Comparison of ENCODE assay signal across 15 cellular contexts in the genomic region with DNA sequence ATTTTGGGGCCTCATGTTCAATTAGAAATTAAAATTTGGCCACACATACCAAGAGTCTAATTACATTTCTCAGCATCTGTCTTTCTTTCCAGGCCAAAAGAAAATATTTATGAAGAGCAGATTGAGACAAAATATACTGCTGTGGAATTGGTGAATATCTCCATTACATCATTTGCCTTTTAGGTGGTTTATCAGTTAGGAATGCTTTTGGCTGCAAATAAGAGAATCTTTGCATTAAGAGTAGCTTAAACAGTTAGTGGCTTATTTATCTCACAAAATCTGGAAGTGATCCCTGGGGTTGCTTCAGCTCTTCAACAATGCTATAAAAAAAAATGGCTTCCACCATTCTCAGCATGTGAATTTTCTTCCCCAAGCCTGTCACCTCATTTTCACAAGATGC.
DNase-seq lines count a peak whose midpoint lies in the region; ATAC-seq and TF ChIP-seq lines count a peak whose summit lies in the region.
"Had no signal": no experiment of that assay in that cellular context is flagged by ENCODE, and none has a peak within 500 bp of the region (broad histone marks: within the 10 kb centered on the region; RNA-seq: fewer than 3 reads in every experiment).

No MANE protein-coding gene starts in this region.

- H3K4me1 ChIP-seq in skeletal muscle satellite cell (ENCODE audit: control insufficient read depth, insufficient read depth, low read length): peaks cover 17% of the 10 kb centered on the region

- no peak overlapping the region for H3K4me3 Mint-ChIP-seq in stimulated activated naive B cell treated with anti-CD40 and anti-IgM and Interleukin-4, amounts not matched to agents 10 μg/mL and 1 μg/mL and 100 μg/mL, for 72 hours
- H3K4me3 Mint-ChIP-seq: immature natural killer cell had no signal

- peaks cover 9 to 13% of the 10 kb centered on the region in 2 donors for H3K27me3 Mint-ChIP-seq in stimulated activated naive B cell treated with anti-CD40 and anti-IgM and Interleukin-4, amounts not matched to agents 10 μg/mL and 1 μg/mL and 100 μg/mL, for 72 hours

- no peaks in the 10 kb centered on the region for H3K4me1 Mint-ChIP-seq in stimulated activated naive B cell treated with anti-CD40 and anti-IgM and Interleukin-4, amounts not matched to agents 10 μg/mL and 1 μg/mL and 100 μg/mL, for 72 hours
- H3K4me1 Mint-ChIP-seq: immature natural killer cell had no signal

- H3K27me3 ChIP-seq in skeletal muscle satellite cell (ENCODE audit: control insufficient read depth, insufficient read depth, low read length): no peaks in the 10 kb centered on the region

- no peaks in the 10 kb centered on the region for H3K36me3 ChIP-seq in skeletal muscle satellite cell (ENCODE audit: insufficient read depth, low read length)

- peaks cover 0 to 2% of the 10 kb centered on the region in 2 donors for H3K9me3 Mint-ChIP-seq in stimulated activated naive B cell treated with anti-CD40 and anti-IgM and Interleukin-4, amounts not matched to agents 10 μg/mL and 1 μg/mL and 100 μg/mL, for 72 hours

- no peaks in the 10 kb centered on the region for H3K9me3 ChIP-seq in skeletal muscle satellite cell (replicated peaks; ENCODE audit: low read length)

- no peaks in the 10 kb centered on the region for H3K36me3 Mint-ChIP-seq in stimulated activated naive B cell treated with anti-CD40 and anti-IgM and Interleukin-4, amounts not matched to agents 10 μg/mL and 1 μg/mL and 100 μg/mL, for 72 hours
- H3K36me3 Mint-ChIP-seq: immature natural killer cell had no signal

- H3K9ac ChIP-seq in skeletal muscle satellite cell (ENCODE audit: low read depth, low read length): no peak overlapping the region

- H3K4me3 ChIP-seq in fibroblast of the aortic adventitia (ENCODE audit: low read depth, low read length) (no peak overlapping the region), skeletal muscle satellite cell (ENCODE audit: low read length) (no peak overlapping the region)

- peak; percentile 49 for DNase-seq in EH (ENCODE audit: low read depth)
- DNase-seq in NCI-H446 treated with DMSO at 0.1 percent for 48 hours (lab: John Stamatoyannopoulos, UW): peak; percentile 57
- DNase-seq in fibroblast of the aortic adventitia (ENCODE audit: low read depth): peak; percentile 12
- no peak for DNase-seq in DMS 273 (lab: John Stamatoyannopoulos, UW; ENCODE audit: unreplicated experiment)
- DNase-seq in stimulated activated naive B cell treated with anti-CD40 and anti-IgM and Interleukin-4, amounts not matched to agents 10 μg/mL and 1 μg/mL and 100 μg/mL, for 72 hours: no peak
- no peak for DNase-seq in NCI-H510A (lab: John Stamatoyannopoulos, UW)
- DNase-seq: activated naive CD4-positive, alpha-beta T cell treated with anti-CD3 and anti-CD28 coated beads, Interleukin-2, amount 50 U/mL, for 16 hours; activated T-cell treated with anti-CD3 and anti-CD28 coated beads, Interleukin-2, amount 50 U/mL, for 48 hours; DMS79 treated with DMSO at 0.1 percent for 48 hours; glutamatergic neuron; H7; immature natural killer cell; left ventricle myocardium superior; occipital lobe had no signal

- H3K27ac Mint-ChIP-seq in stimulated activated naive B cell treated with anti-CD40 and anti-IgM and Interleukin-4, amounts not matched to agents 10 μg/mL and 1 μg/mL and 100 μg/mL, for 72 hours: no peak overlapping the region
- H3K27ac Mint-ChIP-seq: immature natural killer cell had no signal

- ATAC-seq in stimulated activated naive B cell treated with anti-CD40 and anti-IgM and Interleukin-4, amounts not matched to agents 10 μg/mL and 1 μg/mL and 100 μg/mL, for 72 hours (replicated peaks): no peak

- H3K4me2 ChIP-seq in skeletal muscle satellite cell (ENCODE audit: low read length): peak overlapping the region; percentile 17

- TF ChIP-seq CTCF in fibroblast of the aortic adventitia (IDR thresholded peaks at IDR 0.05; ENCODE audit: insufficient read depth, low read length): no peak

Comparison
In these comparisons a context has a peak if more than half of its experiments do, and no peak if none do; other contexts are left out.
1. DNase-seq: peak in EH (single experiment), NCI-H446 treated with DMSO at 0.1 percent for 48 hours (single experiment) and fibroblast of the aortic adventitia (single experiment); none in DMS 273 (single experiment), stimulated activated naive B cell treated with anti-CD40 and anti-IgM and Interleukin-4, amounts not matched to agents 10 μg/mL and 1 μg/mL and 100 μg/mL, for 72 hours (single experiment) and NCI-H510A (single experiment).